In genomic region chr19:51689751-51690358, GRCh38 we compare ENCODE assay signal across 9 cellular contexts. TPM values are rescaled to one million over a fixed set of nuclear protein-coding genes. Genes with fewer than 3 reads are reported as not detected.
A peak's percentile ranks its signal among the peaks of the same experiment; 100 is the strongest.
DNase-seq lines count a peak whose midpoint lies in the region; ATAC-seq and TF ChIP-seq lines count a peak whose summit lies in the region.
"Had no signal": no experiment of that assay in that cellular context is flagged by ENCODE, and none has a peak within 500 bp of the region (broad histone marks: within the 10 kb centered on the region; RNA-seq: fewer than 3 reads in every experiment).

No MANE protein-coding gene starts in this region.

- H3K9me3 Mint-ChIP-seq in chondrocyte (ENCODE audit: low read depth): no peaks in the 10 kb centered on the region

- H3K4me3 ChIP-seq in NT2/D1 (ENCODE audit: insufficient read length, low read depth) (peak overlapping the region; percentile 68), lower leg skin (ENCODE audit: low read depth, poor library complexity, severe bottlenecking) (peak overlapping the region; percentile 63), testis (peak overlapping the region; percentile 91)

- peaks cover 19% of the 10 kb centered on the region for H3K9me3 ChIP-seq in NT2/D1 (ENCODE audit: insufficient read depth, low read length)
- no peaks in the 10 kb centered on the region for H3K9me3 ChIP-seq in testis

- peak; percentile 43 for DNase-seq in ELR (ENCODE audit: low read depth)
- peak; percentile 49 for DNase-seq in NT2/D1 (ENCODE audit: low read depth, low spot score)
- peak; percentile 85 for DNase-seq in chondrocyte (ENCODE audit: low spot score)
- DNase-seq in lower leg skin (ENCODE audit: low spot score in 2 of 2): peak in 1 of 2 donors; percentile 87
- DNase-seq in testis: peak; percentile 75
- DNase-seq in cerebellar nuclear complex (lab: John Stamatoyannopoulos, UW): no peak

- WGBS in lower leg skin, 2 donors: 1% methylated on average over 19 of the region's 19 CpGs
- 0 to 1% methylated on average over 19 of the region's 19 CpGs for WGBS in testis, 2 donors

- ATAC-seq in GM21717 (IDR thresholded peaks at IDR 0.05; ENCODE audit: unreplicated experiment): no peak
- no peak for ATAC-seq in GM19023 (IDR thresholded peaks at IDR 0.05; ENCODE audit: unreplicated experiment)

- TF ChIP-seq CTCF in chondrocyte (IDR thresholded peaks at IDR 0.05) (no peak), lower leg skin (IDR thresholded peaks at IDR 0.05) (no peak), testis (IDR thresholded peaks at IDR 0.05) (no peak)

- intact Hi-C loops in lower leg skin (cut with DNase I; ENCODE audit: low total_unique reads): loop anchor here (2.0 kb wide), 1 partner anchor 29 kb away; no protein-coding TSS in a partner anchor
- intact Hi-C loops in testis (cut with DNase I; ENCODE audit: low total_unique reads): no loop called here

- H3K9ac ChIP-seq in NT2/D1 (ENCODE audit: insufficient read length, low read depth): peak overlapping the region; percentile 81

- H3K4me1 ChIP-seq in NT2/D1 (ENCODE audit: insufficient read depth, insufficient read length): peaks cover 2% of the 10 kb centered on the region
- H3K4me1 ChIP-seq in testis: peaks cover 27% of the 10 kb centered on the region

- H3K27me3 Mint-ChIP-seq in chondrocyte (ENCODE audit: low read depth): no peaks in the 10 kb centered on the region

- H3K4me1 Mint-ChIP-seq in chondrocyte (ENCODE audit: low read depth): peaks cover 57% of the 10 kb centered on the region

- peak overlapping the region; percentile 88 for H3K4me3 Mint-ChIP-seq in chondrocyte (ENCODE audit: unreplicated experiment)

- H3K36me3 ChIP-seq in NT2/D1 (ENCODE audit: insufficient read depth, insufficient read length, low read length): peaks cover 27% of the 10 kb centered on the region
- no peaks in the 10 kb centered on the region for H3K36me3 ChIP-seq in testis (ENCODE audit: low read depth, missing control alignments)

- H3K27me3 ChIP-seq in NT2/D1 (ENCODE audit: insufficient read depth, insufficient read length) (no peaks in the 10 kb centered on the region), testis (no peaks in the 10 kb centered on the region)

- H3K36me3 Mint-ChIP-seq in chondrocyte (ENCODE audit: low read depth): peaks cover 19% of the 10 kb centered on the region

- peak overlapping the region; percentile 94 for H3K27ac Mint-ChIP-seq in chondrocyte (ENCODE audit: unreplicated experiment)

- peak overlapping the region; percentile 96 to 99 for H3K27ac ChIP-seq in testis

- TF ChIP-seq POLR2A in lower leg skin (IDR thresholded peaks at IDR 0.05) (no peak), testis (IDR thresholded peaks at IDR 0.05) (no peak)

RNA-seq across cellular contexts. Expression of gene SPACA6, which starts 3.3 kb away (rescaled TPM):
- total RNA-seq in chondrocyte (20.4 to 39.5 TPM (median 24.3 TPM) in 3 replicates), lower leg skin (1 to 10 TPM in 3 of 4 donors, under 1 TPM in 1; 0.74 to 5.1 (median 3.6) TPM), testis (100 to 1,000 TPM in 1 of 2 donors, 10 to 100 TPM in 1; 37.8 to 106 TPM)
- polyA plus RNA-seq in testis (ENCODE audit: insufficient read depth, low read depth, low replicate concordance): 19.8 TPM

RNA-seq across cellular contexts. Expression of gene HAS1, which starts 33.9 kb away (rescaled TPM):
- not detected in 3 replicates for total RNA-seq in chondrocyte
- 1 to 10 TPM in 2 of 4 donors, under 1 TPM in 1, not detected in 1; 0.97 to 2.4 (median 2.4) TPM for total RNA-seq in lower leg skin
- 1 to 10 TPM in 1 of 2 donors, under 1 TPM in 1; 0.99 to 2.1 TPM for total RNA-seq in testis
- polyA plus RNA-seq in testis (ENCODE audit: insufficient read depth, low read depth, low replicate concordance): 0.44 TPM
- total RNA-seq: T-helper 1 cell treated with Interleukin-12 subunit alpha and Interleukin-12 subunit beta and Interleukin-4 antibody, amounts not matched to agents 30 ng/mL and 1 ng/mL, for 36 hours had no signal

RNA-seq across cellular contexts. Expression of gene SIGLEC14, which starts 43.2 kb away (rescaled TPM):
- total RNA-seq in chondrocyte (not detected in 3 replicates), lower leg skin (1 to 10 TPM in 1 of 4 donors, under 1 TPM in 1, not detected in 2; 0.84 to 1.0 TPM), testis (1 to 10 TPM; 3.7 to 5.7 TPM)
- polyA plus RNA-seq in testis (ENCODE audit: insufficient read depth, low read depth, low replicate concordance): 1.5 TPM
- total RNA-seq: T-helper 1 cell treated with Interleukin-12 subunit alpha and Interleukin-12 subunit beta and Interleukin-4 antibody, amounts not matched to agents 30 ng/mL and 1 ng/mL, for 36 hours had no signal

RNA-seq across cellular contexts. Expression of gene SIGLEC5, which starts 59.7 kb away (rescaled TPM):
- total RNA-seq in chondrocyte (not detected in 3 replicates), lower leg skin (under 1 TPM in 2 of 4 donors, not detected in 2; 0.72 to 0.76 TPM), testis (not detected)
- not detected for polyA plus RNA-seq in testis (ENCODE audit: insufficient read depth, low read depth, low replicate concordance)
- total RNA-seq: T-helper 1 cell treated with Interleukin-12 subunit alpha and Interleukin-12 subunit beta and Interleukin-4 antibody, amounts not matched to agents 30 ng/mL and 1 ng/mL, for 36 hours had no signal

Comparison
In these comparisons a context has a peak if more than half of its experiments do, and no peak if none do; other contexts are left out.
1. DNase-seq: peak in ELR (single experiment), NT2/D1 (single experiment), chondrocyte (single experiment) and testis (single experiment); none in cerebellar nuclear complex (0 of 2).
2. Peak in every context shown above with its lines, with median percentiles within 50 percentile points of each other: H3K4me3 ChIP-seq.